In genomic region chr16:86287641-86288201, GRCh38 we compare ENCODE assay signal across 1 cellular context.
TF ChIP-seq lines count a peak whose summit lies in the region.

No MANE protein-coding gene starts in this region.

TF ChIP-seq in H1, 55 proteins besides CTCF, POLR2A, EP300 and RAD21 (continued from another document):
- TF ChIP-seq, protein P1, sequence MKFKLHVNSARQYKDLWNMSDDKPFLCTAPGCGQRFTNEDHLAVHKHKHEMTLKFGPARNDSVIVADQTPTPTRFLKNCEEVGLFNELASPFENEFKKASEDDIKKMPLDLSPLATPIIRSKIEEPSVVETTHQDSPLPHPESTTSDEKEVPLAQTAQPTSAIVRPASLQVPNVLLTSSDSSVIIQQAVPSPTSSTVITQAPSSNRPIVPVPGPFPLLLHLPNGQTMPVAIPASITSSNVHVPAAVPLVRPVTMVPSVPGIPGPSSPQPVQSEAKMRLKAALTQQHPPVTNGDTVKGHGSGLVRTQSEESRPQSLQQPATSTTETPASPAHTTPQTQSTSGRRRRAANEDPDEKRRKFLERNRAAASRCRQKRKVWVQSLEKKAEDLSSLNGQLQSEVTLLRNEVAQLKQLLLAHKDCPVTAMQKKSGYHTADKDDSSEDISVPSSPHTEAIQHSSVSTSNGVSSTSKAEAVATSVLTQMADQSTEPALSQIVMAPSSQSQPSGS (IDR thresholded peaks at IDR 0.05; ENCODE audit: low read length) = no peak
- TF ChIP-seq JUN (IDR thresholded peaks at IDR 0.05; ENCODE audit: low read depth, low read length) (no peak), CHD7 (IDR thresholded peaks at IDR 0.05; ENCODE audit: insufficient replicate concordance, low read length) (no peak), NRF1 (IDR thresholded peaks at IDR 0.05; ENCODE audit: low read depth, low read length) (no peak), SP2 (IDR thresholded peaks at IDR 0.05; ENCODE audit: low read length) (no peak), RXRA (IDR thresholded peaks at IDR 0.05; ENCODE audit: insufficient read depth, low read depth, low read length) (no peak), BRCA1 (IDR thresholded peaks at IDR 0.05; ENCODE audit: low read depth, low read length) (no peak), SP1 (IDR thresholded peaks at IDR 0.05; ENCODE audit: low read depth, low read length) (no peak), JUND (IDR thresholded peaks at IDR 0.05; ENCODE audit: low read length) (no peak)
TF ChIP-seq in H1: peak in this region for 0.
